Comparison of ENCODE assay signal across 9 cellular contexts in genomic region chr6:161038229-161039003, GRCh38. TPM values are rescaled to one million over a fixed set of nuclear protein-coding genes. Genes with fewer than 3 reads are reported as not detected.
DNase-seq lines count a peak whose midpoint lies in the region; ATAC-seq and TF ChIP-seq lines count a peak whose summit lies in the region.
"Had no signal": no experiment of that assay in that cellular context is flagged by ENCODE, and none has a peak within 500 bp of the region (broad histone marks: within the 10 kb centered on the region; RNA-seq: fewer than 3 reads in every experiment).

No MANE protein-coding gene starts in this region.

- H3K27me3 Mint-ChIP-seq in endothelial cell (ENCODE audit: unreplicated experiment): peaks cover 4% of the 10 kb centered on the region
- H3K27me3 Mint-ChIP-seq: dendritic cell treated with granulocyte-macrophage colony-stimulating factor and Interleukin-4, amounts not matched to agents 40 ng/mL and 50 ng/mL, for 4 days had no signal

- no peak overlapping the region for H2AK5ac ChIP-seq in mesendoderm (ENCODE audit: low read length)

- no peak overlapping the region for H3K27ac Mint-ChIP-seq in endothelial cell (ENCODE audit: unreplicated experiment)
- H3K27ac Mint-ChIP-seq: dendritic cell treated with granulocyte-macrophage colony-stimulating factor and Interleukin-4, amounts not matched to agents 40 ng/mL and 50 ng/mL, for 4 days had no signal

- H3K4me3 ChIP-seq in rectal smooth muscle tissue (ENCODE audit: low read length): no peak overlapping the region
- no peak overlapping the region for H3K4me3 ChIP-seq in mesendoderm (ENCODE audit: low read length)

- no peaks in the 10 kb centered on the region for H3K27me3 ChIP-seq in rectal smooth muscle tissue (ENCODE audit: control insufficient read depth, insufficient read depth, low read length)
- no peaks in the 10 kb centered on the region for H3K27me3 ChIP-seq in mesendoderm (ENCODE audit: insufficient read depth, low read length, poor library complexity)

- H3K4me1 ChIP-seq in rectal smooth muscle tissue (ENCODE audit: control insufficient read depth, insufficient read depth, low read length) (peaks cover 11% of the 10 kb centered on the region), mesendoderm (ENCODE audit: control insufficient read depth, low read depth, low read length) (no peaks in the 10 kb centered on the region)

- H3K23ac ChIP-seq in mesendoderm (ENCODE audit: low read length): no peak overlapping the region

- H3K9ac ChIP-seq in rectal smooth muscle tissue (ENCODE audit: low read length): no peak overlapping the region
- H3K9ac ChIP-seq in mesendoderm (ENCODE audit: low read length): no peak overlapping the region

- no peak overlapping the region for H4K8ac ChIP-seq in mesendoderm (ENCODE audit: low read depth, low read length)

- peaks cover 9% of the 10 kb centered on the region for H3K79me1 ChIP-seq in mesendoderm (ENCODE audit: low read length)

- H3K79me2 ChIP-seq in mesendoderm (ENCODE audit: control insufficient read depth, insufficient read depth, low read length): peaks cover 3% of the 10 kb centered on the region

- DNase-seq in Daoy (ENCODE audit: low read depth) (peak; percentile 94), endothelial cell (ENCODE audit: low spot score) (no peak), mesendoderm (no peak), HuH-7.5 (ENCODE audit: low spot score) (no peak), CD1c-positive myeloid dendritic cell (ENCODE audit: extremely low spot score) (no peak)

- H3K56ac ChIP-seq in mesendoderm (ENCODE audit: low read length): no peak overlapping the region

- peaks cover 12% of the 10 kb centered on the region for H3K4me1 Mint-ChIP-seq in endothelial cell (ENCODE audit: unreplicated experiment)

- ATAC-seq in GM21515 (IDR thresholded peaks at IDR 0.05; ENCODE audit: unreplicated experiment): peak; percentile 82
- ATAC-seq in HG03565 (IDR thresholded peaks at IDR 0.05; ENCODE audit: unreplicated experiment): peak; percentile 88

- no CpG with 5 or more reads among the region's 3 CpGs for WGBS in mesendoderm (ENCODE audit: extremely low coverage, insufficient coverage, low lambda C conversion rate)

- H2BK120ac ChIP-seq in mesendoderm (ENCODE audit: low read depth, low read length): no peak overlapping the region

- H3K36me3 ChIP-seq in rectal smooth muscle tissue (ENCODE audit: control insufficient read depth, insufficient read depth, low read length) (peaks cover 3% of the 10 kb centered on the region), mesendoderm (ENCODE audit: control insufficient read depth, insufficient read depth, low read length) (no peaks in the 10 kb centered on the region)

- H3K18ac ChIP-seq in mesendoderm (ENCODE audit: low read length): no peak overlapping the region

- peak overlapping the region; percentile 1 for H3K4me3 Mint-ChIP-seq in endothelial cell (ENCODE audit: unreplicated experiment)
- H3K4me3 Mint-ChIP-seq: dendritic cell treated with granulocyte-macrophage colony-stimulating factor and Interleukin-4, amounts not matched to agents 40 ng/mL and 50 ng/mL, for 4 days had no signal

- TF ChIP-seq CTCF in endothelial cell (IDR thresholded peaks at IDR 0.05; ENCODE audit: unreplicated experiment): no peak

- no peak overlapping the region for H2BK5ac ChIP-seq in mesendoderm (ENCODE audit: low read length)

- H2BK15ac ChIP-seq in mesendoderm (replicated peaks; ENCODE audit: low read depth): no peak overlapping the region

- peaks cover 6% of the 10 kb centered on the region for H3K36me3 Mint-ChIP-seq in endothelial cell (ENCODE audit: low read depth, unreplicated experiment)

- H3K4me2 ChIP-seq in mesendoderm (ENCODE audit: low read length): no peak overlapping the region

- no peak overlapping the region for H3K4ac ChIP-seq in mesendoderm (ENCODE audit: low read depth, low read length)

- no peaks in the 10 kb centered on the region for H3K9me3 Mint-ChIP-seq in endothelial cell (ENCODE audit: unreplicated experiment)
- H3K9me3 Mint-ChIP-seq: dendritic cell treated with granulocyte-macrophage colony-stimulating factor and Interleukin-4, amounts not matched to agents 40 ng/mL and 50 ng/mL, for 4 days had no signal

- peak overlapping the region; percentile 77 for H3K27ac ChIP-seq in rectal smooth muscle tissue (ENCODE audit: low read depth, low read length)
- H3K27ac ChIP-seq in mesendoderm (ENCODE audit: low read depth, low read length): no peak overlapping the region

- no peak overlapping the region for H4K5ac ChIP-seq in mesendoderm (ENCODE audit: low read length)

RNA-seq across cellular contexts. Expression of gene MAP3K4, which starts 46.8 kb away (rescaled TPM):
- 49.7 and 87.2 TPM in 2 replicates for total RNA-seq in Daoy (2014; rRNA removed; shearing (Covaris generic))
- total RNA-seq in endothelial cell (ENCODE audit: unreplicated experiment): 41.2 TPM
- 49.9 TPM for polyA plus RNA-seq in mesendoderm (2013, experiment 1 of 2)
- polyA plus RNA-seq in mesendoderm (2013, experiment 2 of 2): 52.6 TPM
